25 cellular contexts compared by ENCODE assay signal in the genomic region with DNA sequence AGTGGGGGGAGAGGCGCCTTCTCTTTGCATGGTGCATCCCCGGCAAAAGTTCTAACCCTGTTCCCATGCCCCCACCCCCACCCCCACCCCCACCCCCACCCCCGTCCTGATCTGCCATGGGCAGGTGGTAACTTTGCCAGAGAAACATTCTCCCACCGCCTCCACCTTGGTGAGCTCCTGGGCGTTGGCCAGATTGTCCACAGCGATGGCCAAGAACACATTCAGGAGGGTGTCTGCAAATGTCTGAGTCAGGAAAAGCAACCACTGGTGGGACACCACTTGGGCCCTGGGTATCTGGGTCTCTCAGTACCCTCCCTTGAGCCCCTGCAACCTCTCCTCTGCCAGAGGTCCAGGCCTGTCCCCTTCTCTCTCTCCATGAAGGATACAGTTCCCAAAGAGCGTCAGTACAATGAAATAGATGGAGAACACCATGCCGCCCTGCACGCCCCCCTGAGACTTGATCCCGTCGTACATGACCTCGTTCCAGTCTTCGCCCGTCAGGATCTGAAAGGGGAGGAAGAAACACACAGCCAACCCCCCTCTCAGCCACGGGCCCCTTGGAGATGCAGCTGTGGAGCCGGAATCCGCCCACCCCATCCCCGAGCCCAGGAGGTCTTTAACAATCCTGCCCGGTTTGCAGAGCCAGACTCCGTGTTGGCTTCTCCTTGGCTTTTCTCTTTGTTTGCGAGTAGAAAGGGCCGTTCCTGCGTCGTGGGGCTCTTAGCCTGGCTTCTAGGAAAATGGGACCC.
"Had no signal": no experiment of that assay in that cellular context is flagged by ENCODE, and none has a peak within 500 bp of the region (broad histone marks: within the 10 kb centered on the region; RNA-seq: fewer than 3 reads in every experiment).

No MANE protein-coding gene starts in this region.

- H3K27ac Mint-ChIP-seq: immature natural killer cell; nephron; progenitor cell of endocrine pancreas; stimulated activated memory B cell treated with anti-CD40 and anti-IgM and Interleukin-4, amounts not matched to agents 10 μg/mL and 1 μg/mL and 100 μg/mL, for 72 hours; stimulated activated naive CD8-positive, alpha-beta T cell treated with anti-CD3 and anti-CD28 coated beads, Interleukin-15, amount 100 ng/mL, for 72 hours; type B pancreatic cell had no signal

- H3K9me3 Mint-ChIP-seq: nephron; neural crest cell; stimulated activated memory B cell treated with anti-CD40 and anti-IgM and Interleukin-4, amounts not matched to agents 10 μg/mL and 1 μg/mL and 100 μg/mL, for 72 hours; stimulated activated naive CD8-positive, alpha-beta T cell treated with anti-CD3 and anti-CD28 coated beads, Interleukin-15, amount 100 ng/mL, for 72 hours; type B pancreatic cell had no signal

- DNase-seq: immature natural killer cell; kidney; left colon; left lung; lower lobe of right lung; mammary epithelial cell; mesenchymal stem cell; naive thymus-derived CD8-positive, alpha-beta T cell; ovary; right lobe of liver; stimulated activated CD4-positive, alpha-beta T cell treated with anti-CD3 and anti-CD28 coated beads, Interleukin-1b, Interleukin-23, amount 100 ng/mL, for 48 hours; stimulated activated CD4-positive, alpha-beta T cell treated with anti-CD3 and anti-CD28 coated beads, Interleukin-2, amount 100 ng/mL, for 48 hours; stimulated activated CD4-positive, alpha-beta T cell treated with anti-CD3 and anti-CD28 coated beads, Interleukin-4, amount 100 ng/mL, for 4 hours; stimulated activated CD8-positive, alpha-beta memory T cell treated with anti-CD3 and anti-CD28 coated beads, Interleukin-4, amount 100 ng/mL, for 48 hours; stimulated activated naive CD4-positive, alpha-beta T cell treated with Interleukin-2 at 50 U/mL for 16 hours; stimulated activated naive CD8-positive, alpha-beta T cell treated with anti-CD3 and anti-CD28 coated beads, Interleukin-15, amount 100 ng/mL, for 72 hours; uterus had no signal

- H3K36me3 Mint-ChIP-seq: immature natural killer cell; stimulated activated memory B cell treated with anti-CD40 and anti-IgM and Interleukin-4, amounts not matched to agents 10 μg/mL and 1 μg/mL and 100 μg/mL, for 72 hours; type B pancreatic cell had no signal

- H3K4me1 ChIP-seq: lower lobe of right lung, right lobe of liver, tibial nerve had no signal

- H3K4me3 ChIP-seq: left lung, lower lobe of right lung, ovary, right atrium auricular region, right lobe of liver, smooth muscle cell, tibial nerve, uterus had no signal

- H3K4me1 Mint-ChIP-seq: nephron had no signal

- ATAC-seq: left colon; left lung; lower lobe of right lung; naive thymus-derived CD8-positive, alpha-beta T cell; right lobe of liver; stimulated activated memory B cell treated with anti-CD40 and anti-IgM and Interleukin-4, amounts not matched to agents 10 μg/mL and 1 μg/mL and 100 μg/mL, for 72 hours; stimulated activated naive CD8-positive, alpha-beta T cell treated with anti-CD3 and anti-CD28 coated beads, Interleukin-15, amount 100 ng/mL, for 72 hours had no signal

- H3K27me3 ChIP-seq: ovary, right lobe of liver, uterus had no signal

- H3K4me2 ChIP-seq: smooth muscle cell had no signal

- H3K4me3 Mint-ChIP-seq: immature natural killer cell; naive thymus-derived CD8-positive, alpha-beta T cell; nephron; neural crest cell; stimulated activated memory B cell treated with anti-CD40 and anti-IgM and Interleukin-4, amounts not matched to agents 10 μg/mL and 1 μg/mL and 100 μg/mL, for 72 hours; stimulated activated naive CD8-positive, alpha-beta T cell treated with anti-CD3 and anti-CD28 coated beads, Interleukin-15, amount 100 ng/mL, for 72 hours; type B pancreatic cell had no signal

- H3K36me3 ChIP-seq: left lung, lower lobe of right lung, ovary, right atrium auricular region, right lobe of liver, tibial nerve, uterus had no signal

- H3K27ac ChIP-seq: left lung, lower lobe of right lung, ovary, right atrium auricular region, right lobe of liver, tibial nerve, uterus had no signal
